ENCODE assay signal across 1 cellular context in genomic region chr11:898160-898517, GRCh38.
TF ChIP-seq lines count a peak whose summit lies in the region.

No MANE protein-coding gene starts in this region.

TF ChIP-seq in K562, 482 proteins besides CTCF, POLR2A, EP300 and RAD21:
- TF ChIP-seq ATF1 (CRISPR knock-in tag; IDR thresholded peaks at IDR 0.05): no peak
- no peak for TF ChIP-seq ATF1 (tag; IDR thresholded peaks at IDR 0.05)
- no peak for TF ChIP-seq FOXK1 (CRISPR knock-in tag; IDR thresholded peaks at IDR 0.05; ENCODE audit: borderline replicate concordance)
- TF ChIP-seq MYBL2 (IDR thresholded peaks at IDR 0.05; ENCODE audit: low read depth): no peak
- no peak for TF ChIP-seq MYBL2 (CRISPR knock-in tag; IDR thresholded peaks at IDR 0.05; ENCODE audit: borderline replicate concordance)
- TF ChIP-seq BMI1 (IDR thresholded peaks at IDR 0.05; ENCODE audit: low read length): no peak
- no peak for TF ChIP-seq CBX5 (IDR thresholded peaks at IDR 0.05; ENCODE audit: borderline replicate concordance, low read depth)
- TF ChIP-seq RBFOX2 (IDR thresholded peaks at IDR 0.05; ENCODE audit: low read depth, low read length): 0 out of 2 replicates have a peak, but pooled peaks have one; percentile 2
- no peak for TF ChIP-seq NFE2 (IDR thresholded peaks at IDR 0.05; ENCODE audit: low read depth)
- 0 out of 2 replicates have a peak, but pooled peaks have one; percentile 6 for TF ChIP-seq POLR2AphosphoS5 (IDR thresholded peaks at IDR 0.05; ENCODE audit: control insufficient read depth, insufficient read depth, low read depth, low read length)
- TF ChIP-seq NFIX (CRISPR knock-in tag; IDR thresholded peaks at IDR 0.05; ENCODE audit: low read depth): no peak
- no peak for TF ChIP-seq MBD2 (IDR thresholded peaks at IDR 0.05; ENCODE audit: borderline replicate concordance, low read depth)
- no peak for TF ChIP-seq MLLT1 (IDR thresholded peaks at IDR 0.05)
